ENCODE assay signal across 29 cellular contexts in the genomic region with DNA sequence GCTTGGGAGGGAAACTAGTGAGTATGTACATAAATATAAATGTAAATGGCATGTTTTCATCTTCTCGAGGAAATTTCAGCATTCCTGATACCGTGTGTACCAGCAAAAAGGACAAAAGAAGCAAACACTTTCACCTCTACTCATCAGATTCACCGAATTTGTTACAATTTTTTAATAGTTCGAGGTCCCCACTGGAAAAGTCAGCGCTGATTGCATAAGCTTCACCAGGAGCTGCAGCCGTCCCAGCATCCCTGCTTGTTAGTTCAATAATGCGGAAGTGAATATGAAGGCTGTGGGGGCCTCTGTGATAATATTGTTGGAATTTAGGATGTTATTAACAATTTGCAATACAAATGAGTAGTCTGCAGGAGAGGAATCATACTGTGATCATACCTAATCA.
"Had no signal": no experiment of that assay in that cellular context is flagged by ENCODE, and none has a peak within 500 bp of the region (broad histone marks: within the 10 kb centered on the region; RNA-seq: fewer than 3 reads in every experiment).

No MANE protein-coding gene starts in this region.

- H3K36me3 ChIP-seq: colonic mucosa, esophagus muscularis mucosa, esophagus squamous epithelium, gastrocnemius medialis, gastroesophageal sphincter, heart left ventricle, heart right ventricle had no signal

- H3K27ac Mint-ChIP-seq: dendritic cell treated with granulocyte-macrophage colony-stimulating factor and Interleukin-4, amounts not matched to agents 40 ng/mL and 50 ng/mL, for 4 days; effector memory CD8-positive, alpha-beta T cell; endodermal cell had no signal

- H3K4me3 ChIP-seq: colonic mucosa, coronary artery, dorsolateral prefrontal cortex, esophagus muscularis mucosa, esophagus squamous epithelium, gastrocnemius medialis, gastroesophageal sphincter, heart left ventricle, heart right ventricle had no signal

- H3K27me3 Mint-ChIP-seq: dendritic cell treated with granulocyte-macrophage colony-stimulating factor and Interleukin-4, amounts not matched to agents 40 ng/mL and 50 ng/mL, for 4 days; effector memory CD8-positive, alpha-beta T cell had no signal

- H3K4me3 Mint-ChIP-seq: dendritic cell treated with granulocyte-macrophage colony-stimulating factor and Interleukin-4, amounts not matched to agents 40 ng/mL and 50 ng/mL, for 4 days; effector memory CD8-positive, alpha-beta T cell; endodermal cell had no signal

- FAIRE-seq: colon, endometrium, endothelial cell of umbilical vein, frontal cortex had no signal

- H3K27me3 ChIP-seq: colonic mucosa, dorsolateral prefrontal cortex, esophagus muscularis mucosa, esophagus squamous epithelium, foreskin keratinocyte, gastrocnemius medialis, gastroesophageal sphincter, heart left ventricle had no signal

- DNase-seq: colonic mucosa; cortex of kidney; dermis blood vessel endothelial cell; dorsolateral prefrontal cortex; effector CD4-positive, alpha-beta T cell; effector CD8-positive, alpha-beta T cell; effector memory CD4-positive, alpha-beta T cell; effector memory CD8-positive, alpha-beta T cell; endodermal cell; erythroblast; esophagus squamous epithelium; foreskin fibroblast; foreskin keratinocyte; foreskin melanocyte; gastrocnemius medialis; glutamatergic neuron; head of caudate nucleus; heart left ventricle; heart right ventricle had no signal

- ATAC-seq: effector memory CD8-positive, alpha-beta T cell; esophagus mucosa; foreskin keratinocyte; gastrocnemius medialis; gastroesophageal sphincter; heart left ventricle; heart right ventricle had no signal

- H3K9me3 ChIP-seq: colonic mucosa, esophagus muscularis mucosa, esophagus squamous epithelium, gastrocnemius medialis, gastroesophageal sphincter, heart left ventricle, heart right ventricle had no signal

- H3K27ac ChIP-seq: colonic mucosa, coronary artery, dorsolateral prefrontal cortex, epithelial cell of prostate, esophagus muscularis mucosa, esophagus squamous epithelium, foreskin keratinocyte, gastrocnemius medialis, gastroesophageal sphincter, heart left ventricle, heart right ventricle had no signal

- H3K9me3 Mint-ChIP-seq: endodermal cell had no signal

- H3K4me1 ChIP-seq: colonic mucosa, esophagus squamous epithelium, foreskin keratinocyte, gastrocnemius medialis, gastroesophageal sphincter, heart left ventricle, heart right ventricle had no signal
